Comparison of ENCODE assay signal across 20 cellular contexts in the genomic region with DNA sequence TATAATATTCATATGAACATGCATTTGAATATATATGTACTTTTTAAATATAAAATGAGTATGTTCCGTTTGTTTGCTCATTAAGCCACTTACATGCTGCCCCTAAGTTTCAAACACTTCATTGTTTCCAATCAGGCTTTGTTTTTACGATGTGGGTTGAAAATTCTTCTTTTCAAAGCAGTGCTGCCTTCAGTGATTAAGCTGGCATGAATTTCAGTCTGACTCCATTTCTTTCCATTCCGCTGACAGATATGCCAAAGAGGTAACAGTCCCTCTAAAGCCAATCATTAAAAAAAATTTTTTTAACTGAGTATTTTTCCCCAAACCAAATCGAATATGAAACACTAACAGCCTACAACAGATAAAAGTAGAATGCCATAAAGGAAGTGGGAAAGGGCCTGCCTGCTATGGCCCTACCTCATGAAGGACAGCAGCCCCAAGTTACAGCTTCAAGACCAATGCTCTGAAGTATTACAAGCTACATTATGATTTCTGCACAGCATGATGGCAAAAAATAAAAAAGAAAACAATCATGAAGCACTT.
"Had no signal": no experiment of that assay in that cellular context is flagged by ENCODE, and none has a peak within 500 bp of the region (broad histone marks: within the 10 kb centered on the region; RNA-seq: fewer than 3 reads in every experiment).

No MANE protein-coding gene starts in this region.

- H3K36me3 ChIP-seq: prostate gland had no signal

- H3K9me3 ChIP-seq: left lung, prostate gland, right atrium auricular region, stomach, vagina had no signal

- ATAC-seq: left lung had no signal

- H3K27me3 ChIP-seq: left lung, right atrium auricular region, stomach, vagina had no signal

- H3K4me1 ChIP-seq: left lung, prostate gland, vagina had no signal

- H3K4me3 ChIP-seq: coronary artery, left lung, prostate gland, right atrium auricular region, stomach, vagina had no signal

- H3K27me3 Mint-ChIP-seq: central memory CD8-positive, alpha-beta T cell had no signal

- H3K4me3 Mint-ChIP-seq: central memory CD8-positive, alpha-beta T cell had no signal

- DNase-seq: activated CD4-positive, alpha-beta T cell treated with anti-CD3 and anti-CD28 coated beads for 48 hours; activated gamma-delta T cell; activated T-cell treated with anti-CD3 and anti-CD28 coated beads, Interleukin-2, amount 50 U/mL, for 1 hour; aorta; erythroblast; foreskin melanocyte; head of caudate nucleus; left lung; midbrain; stimulated activated CD4-positive, alpha-beta T cell treated with anti-CD3 and anti-CD28 coated beads, Interleukin-12 subunit alpha, Interleukin-12 subunit beta, amount 100 ng/mL, for 4 hours; stimulated activated CD4-positive, alpha-beta T cell treated with anti-CD3 and anti-CD28 coated beads, Interleukin-1b, Interleukin-23, amount 100 ng/mL, for 48 hours; stimulated activated CD8-positive, alpha-beta memory T cell treated with anti-CD3 and anti-CD28 coated beads, Interleukin-4, amount 100 ng/mL, for 48 hours; stomach; T-helper 2 cell; trophoblast cell had no signal

- H3K9me3 Mint-ChIP-seq: central memory CD8-positive, alpha-beta T cell had no signal
